8 cellular contexts compared by ENCODE assay signal in the genomic region with DNA sequence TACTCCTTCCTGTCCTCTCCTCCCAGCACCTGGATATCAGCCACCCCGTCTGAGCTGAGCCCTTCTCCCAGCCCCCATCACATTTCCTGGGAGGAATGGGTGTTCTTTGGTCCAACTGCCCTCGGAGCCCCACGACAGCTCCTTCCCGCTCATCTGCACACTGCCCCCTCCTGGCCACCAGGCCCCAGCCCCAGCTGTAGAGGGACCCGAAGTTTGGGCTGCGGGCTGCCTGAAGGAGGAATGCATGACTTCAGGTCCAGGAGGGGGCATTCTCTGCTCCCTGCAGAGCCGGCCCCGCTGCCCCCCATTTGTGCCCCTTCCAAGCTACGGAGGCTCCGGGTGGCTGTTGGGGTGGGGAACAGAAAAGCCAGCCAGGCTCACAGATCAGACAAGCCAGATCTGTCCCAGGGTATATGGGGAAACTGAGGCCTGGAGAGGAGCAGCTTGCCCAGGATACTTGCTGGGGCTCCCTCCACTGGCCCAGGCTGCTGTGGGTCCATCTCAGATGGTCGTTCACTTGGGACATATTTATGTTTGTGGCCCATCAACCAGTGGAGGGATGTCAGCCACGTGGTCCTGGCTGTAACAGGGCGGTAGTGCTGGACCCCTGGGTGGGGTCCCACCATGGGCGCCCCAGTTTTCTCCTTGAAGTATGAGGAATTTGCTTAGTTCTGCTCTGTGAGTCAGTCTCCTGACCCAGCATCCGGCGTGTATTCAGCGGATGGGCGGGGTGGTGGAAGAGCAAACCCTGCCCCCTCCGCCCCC. TPM values are rescaled to one million over a fixed set of nuclear protein-coding genes. Genes with fewer than 3 reads are reported as not detected.
DNase-seq lines count a peak whose midpoint lies in the region; ATAC-seq and TF ChIP-seq lines count a peak whose summit lies in the region.

No MANE protein-coding gene starts in this region.

- no peaks in the 10 kb centered on the region for H3K9me2 ChIP-seq in OCI-LY7 (ENCODE audit: insufficient read depth, low read length)

- POLR2A ChIA-PET in OCI-LY7 (lab: Charles Lee): interaction anchor here (1.6 kb wide), 1 partner anchor 21 kb away, joined by 4 read pairs; no protein-coding TSS in a partner anchor
- POLR2A ChIA-PET in RWPE1 (lab: Yijun Ruan, JAX; ENCODE audit: low non-redundant PET): interaction anchor here (0.5 kb wide), 1 partner anchor 136 kb away, joined by 5 read pairs; no protein-coding TSS in a partner anchor

- H3K4me2 ChIP-seq in OCI-LY7 (ENCODE audit: low read length): no peak overlapping the region

- DNase-seq in activated CD8-positive, alpha-beta memory T cell treated with anti-CD3 and anti-CD28 coated beads, Interleukin-2, amount 50 U/mL, for 48 hours: peak; percentile 65
- no peak for DNase-seq in activated CD8-positive, alpha-beta memory T cell treated with anti-CD3 and anti-CD28 coated beads, Interleukin-2, amount 50 U/mL, for 4 hours
- peak; percentile 44 for DNase-seq in OCI-LY7 (ENCODE audit: low spot score)
- peak; percentile 19 for DNase-seq in fibroblast of gingiva (ENCODE audit: low read depth)
- peak; percentile 47 to 64 for DNase-seq in psoas muscle
- no peak for DNase-seq in RWPE1 (ENCODE audit: low spot score)
- no peak for DNase-seq in NK-92 (lab: John Stamatoyannopoulos, UW; ENCODE audit: unreplicated experiment)

- TF ChIP-seq CTCF in OCI-LY7 (conservative IDR thresholded peaks at IDR 0.05; ENCODE audit: low read length) (peak; percentile 78), psoas muscle (IDR thresholded peaks at IDR 0.05) (peak; percentile 52), RWPE1 (conservative IDR thresholded peaks at IDR 0.05; ENCODE audit: low read depth) (no peak; the same call in 1 of the 2 replicates)

- H3K36me3 ChIP-seq in OCI-LY7 (ENCODE audit: insufficient read depth, low read length) (no peaks in the 10 kb centered on the region), psoas muscle (ENCODE audit: insufficient read depth in 1 of 2, low read depth in 1 of 2) (peaks cover 0 to 18% of the 10 kb centered on the region in 2 donors)

- H3K4me3 ChIP-seq in OCI-LY7 (ENCODE audit: low read depth, low read length, poor library complexity, severe bottlenecking) (no peak overlapping the region), psoas muscle (no peak overlapping the region)

- WGBS in psoas muscle, 3 donors: 72 to 77% (median 76%) methylated on average over 19 of the region's 19 CpGs

- H2AFZ ChIP-seq in OCI-LY7 (ENCODE audit: low read length): no peak overlapping the region

- BruUV-seq in OCI-LY7 (replicated peaks; lab: Mats Ljungman, UMichigan): no TSS peak

- H3K9me3 ChIP-seq in OCI-LY7 (ENCODE audit: low read length) (no peaks in the 10 kb centered on the region), psoas muscle (no peaks in the 10 kb centered on the region)

- CTCF ChIA-PET in OCI-LY7 (lab: Charles Lee; ENCODE audit: unreplicated experiment) (interaction anchor here (0.7 to 1.8 kb wide), 4 partner anchors 10 to 312 kb away, joined by 3 to 5 read pairs (median 4); no protein-coding TSS in a partner anchor), RWPE1 (lab: Yijun Ruan, JAX) (interaction anchor here (0.5 to 2.7 kb wide), 14 partner anchors 8 to 1337 kb away, joined by 3 to 15 read pairs (median 4); no protein-coding TSS in a partner anchor)

- ATAC-seq in psoas muscle (peak in 3 of 4 donors; percentile 31 to 41 (median 36)), HG02973 (IDR thresholded peaks at IDR 0.05; ENCODE audit: unreplicated experiment) (no peak)

- no peaks in the 10 kb centered on the region for H3K27me3 ChIP-seq in psoas muscle (ENCODE audit: insufficient read depth in 3 of 3, low read length in 2 of 3)

- H3K79me2 ChIP-seq in OCI-LY7 (ENCODE audit: insufficient read depth, low read depth, low read length): no peaks in the 10 kb centered on the region

- intact Hi-C loops in OCI-LY7 (cut with micrococcal nuclease; ENCODE audit: unreplicated experiment): loop anchor here (5.0 kb wide), 1 partner anchor 42 kb away; no protein-coding TSS in a partner anchor
- intact Hi-C loops in psoas muscle (cut with DNase I): loop anchor here in 1 of 2 donors (5.0 kb wide), 3 partner anchors 47 to 308 kb away; no protein-coding TSS in a partner anchor

- H4K20me1 ChIP-seq in OCI-LY7 (ENCODE audit: insufficient read depth, low read length): no peaks in the 10 kb centered on the region

- peaks cover 4% of the 10 kb centered on the region for H3K4me1 ChIP-seq in OCI-LY7 (ENCODE audit: insufficient read depth, low read length, poor library complexity, severe bottlenecking)
- H3K4me1 ChIP-seq in psoas muscle: peaks cover 8% of the 10 kb centered on the region

- H3K27ac ChIP-seq in OCI-LY7 (ENCODE audit: low read depth, low read length, poor library complexity, severe bottlenecking) (no peak overlapping the region), psoas muscle (no peak overlapping the region), RWPE1 (no peak overlapping the region)

RNA-seq across cellular contexts. Expression of a gene that starts 33.1 kb away (rescaled TPM):
- 2.9 and 3.9 TPM in 2 replicates for total RNA-seq in OCI-LY7 (2014; rRNA removed; shearing (Covaris generic))
- total RNA-seq in OCI-LY7 (2022): 11.1 and 11.2 TPM in 2 replicates
- 10 to 100 TPM; 33.4 to 66.2 (median 50.7) TPM for total RNA-seq in psoas muscle
- 10 to 100 TPM; 14.1 to 18.7 (median 14.4) TPM for polyA plus RNA-seq in psoas muscle

Comparison
In these comparisons a context has a peak if more than half of its experiments do, and no peak if none do; other contexts are left out.
1. DNase-seq: peak in activated CD8-positive, alpha-beta memory T cell treated with anti-CD3 and anti-CD28 coated beads, Interleukin-2, amount 50 U/mL, for 48 hours (single experiment), OCI-LY7 (single experiment), fibroblast of gingiva (single experiment) and psoas muscle (2 of 2); none in activated CD8-positive, alpha-beta memory T cell treated with anti-CD3 and anti-CD28 coated beads, Interleukin-2, amount 50 U/mL, for 4 hours (single experiment), RWPE1 (single experiment) and NK-92 (single experiment).